ENCODE assay signal across 37 cellular contexts in the genomic region with DNA sequence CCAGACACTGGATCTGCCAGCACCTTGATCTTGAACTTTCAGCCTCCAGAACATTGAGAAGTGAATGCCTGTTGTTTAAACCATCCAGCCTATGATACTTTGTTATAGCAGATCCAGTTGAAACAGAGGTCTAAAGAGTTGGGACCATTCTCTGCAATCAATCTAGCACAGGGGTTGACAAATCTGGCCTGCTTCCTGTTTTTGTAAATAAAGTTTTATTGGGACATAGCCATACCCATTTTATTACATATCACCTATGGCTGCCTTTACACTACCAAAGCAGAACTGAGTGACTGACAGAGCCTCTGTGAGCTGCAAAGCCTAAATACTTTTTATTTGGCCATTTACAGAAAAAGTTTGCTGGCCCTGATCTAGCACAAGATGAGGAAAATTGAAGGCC.
"Had no signal": no experiment of that assay in that cellular context is flagged by ENCODE, and none has a peak within 500 bp of the region (broad histone marks: within the 10 kb centered on the region; RNA-seq: fewer than 3 reads in every experiment).

No MANE protein-coding gene starts in this region.

- H3K27me3 ChIP-seq: ascending aorta, cardiac muscle cell had no signal

- H3K9me3 Mint-ChIP-seq: activated naive CD8-positive, alpha-beta T cell treated with anti-CD3 and anti-CD28 coated beads, Interleukin-2, amount 50 U/mL, for 24 hours; central memory CD8-positive, alpha-beta T cell had no signal

- H3K27me3 Mint-ChIP-seq: activated CD4-positive, alpha-beta T cell treated with anti-CD3 and anti-CD28 coated beads, Interleukin-2, amount 10 ng/mL, durations not matched to agents 7 days and 5 days; activated naive CD4-positive, alpha-beta T cell treated with anti-CD3 and anti-CD28 coated beads, Interleukin-2, amount 50 U/mL, for 24 hours; activated naive CD8-positive, alpha-beta T cell; activated naive CD8-positive, alpha-beta T cell treated with anti-CD3 and anti-CD28 coated beads, Interleukin-2, amount 10 ng/mL, durations not matched to agents 7 days and 5 days; activated naive CD8-positive, alpha-beta T cell treated with anti-CD3 and anti-CD28 coated beads, Interleukin-2, amount 50 U/mL, for 24 hours had no signal

- H3K4me1 Mint-ChIP-seq: brain, WTC11 had no signal

- H3K27ac ChIP-seq: ascending aorta, cardiac muscle cell, WERI-Rb-1 had no signal

- H3K4me3 ChIP-seq: ascending aorta, cardiac muscle cell had no signal

- H3K36me3 Mint-ChIP-seq: activated CD8-positive, alpha-beta memory T cell treated with anti-CD3 and anti-CD28 coated beads, Interleukin-2, amount 10 ng/mL, durations not matched to agents 7 days and 5 days; activated naive CD8-positive, alpha-beta T cell treated with anti-CD3 and anti-CD28 coated beads, Interleukin-2, amount 10 ng/mL, durations not matched to agents 7 days and 5 days; brain had no signal

- FAIRE-seq: bronchial epithelial cell, TTC549 had no signal

- DNase-seq: activated CD4-positive, alpha-beta T cell treated with anti-CD3 and anti-CD28 coated beads for 1 hour; activated CD4-positive, alpha-beta T cell treated with anti-CD3 and anti-CD28 coated beads for 36 hours; activated CD4-positive, alpha-beta T cell treated with anti-CD3 and anti-CD28 coated beads for 48 hours; activated CD4-positive, alpha-beta T cell treated with anti-CD3 and anti-CD28 coated beads, Interleukin-2, amount 10 ng/mL, durations not matched to agents 7 days and 5 days; activated CD4-positive, alpha-beta T cell treated with anti-CD3 and anti-CD28 coated beads, Interleukin-2, amount 50 U/mL, for 48 hours; activated CD4-positive, CD25-positive, alpha-beta regulatory T cell; activated CD8-positive, alpha-beta T cell treated with anti-CD3 and anti-CD28 coated beads, Interleukin-2, amount 10 ng/mL, durations not matched to agents 7 days and 5 days; activated effector memory CD4-positive, alpha-beta T cell treated with Interleukin-2 at 50 U/mL for 16 hours; activated gamma-delta T cell; activated naive CD4-positive, alpha-beta T cell treated with anti-CD3 and anti-CD28 coated beads, Interleukin-2, amount 10 ng/mL, durations not matched to agents 7 days and 5 days; activated naive CD4-positive, alpha-beta T cell treated with Interleukin-2 at 50 U/mL for 16 hours; activated naive CD8-positive, alpha-beta T cell treated with anti-CD3 and anti-CD28 coated beads, Interleukin-2, amount 10 ng/mL, durations not matched to agents 7 days and 5 days; activated naive CD8-positive, alpha-beta T cell treated with anti-CD3 and anti-CD28 coated beads, Interleukin-2, amount 50 U/mL, for 24 hours; activated T-cell treated with anti-CD3 and anti-CD28 coated beads, Interleukin-2, amount 50 U/mL, for 24 hours; amygdala; anterior cingulate cortex; caudate nucleus; cerebellar nuclear complex; T-helper 1 cell; T-helper 2 cell; T-helper 9 cell had no signal

- H3K4me3 Mint-ChIP-seq: activated CD4-positive, alpha-beta memory T cell treated with anti-CD3 and anti-CD28 coated beads, Interleukin-2, amount 10 ng/mL, durations not matched to agents 7 days and 5 days; activated CD4-positive, alpha-beta T cell treated with anti-CD3 and anti-CD28 coated beads for 36 hours; activated CD4-positive, alpha-beta T cell treated with anti-CD3 and anti-CD28 coated beads, Interleukin-2, amount 10 ng/mL, durations not matched to agents 7 days and 5 days; activated CD8-positive, alpha-beta memory T cell treated with anti-CD3 and anti-CD28 coated beads, Interleukin-2, amount 10 ng/mL, durations not matched to agents 7 days and 5 days; activated CD8-positive, alpha-beta T cell treated with anti-CD3 and anti-CD28 coated beads, Interleukin-2, amount 10 ng/mL, durations not matched to agents 7 days and 5 days; activated naive CD4-positive, alpha-beta T cell treated with anti-CD3 and anti-CD28 coated beads, Interleukin-2, amount 10 ng/mL, durations not matched to agents 7 days and 5 days; activated naive CD4-positive, alpha-beta T cell treated with anti-CD3 and anti-CD28 coated beads, Interleukin-2, amount 50 U/mL, for 24 hours; activated naive CD8-positive, alpha-beta T cell; activated naive CD8-positive, alpha-beta T cell treated with anti-CD3 and anti-CD28 coated beads, Interleukin-2, amount 10 ng/mL, durations not matched to agents 7 days and 5 days; activated naive CD8-positive, alpha-beta T cell treated with anti-CD3 and anti-CD28 coated beads, Interleukin-2, amount 50 U/mL, for 24 hours; activated T-cell treated with anti-CD3 and anti-CD28 coated beads, Interleukin-2, amount 50 U/mL, for 24 hours; brain; central memory CD8-positive, alpha-beta T cell; T-helper 1 cell treated with Interleukin-12 subunit alpha and Interleukin-12 subunit beta and Interleukin-4 antibody, amounts not matched to agents 30 μg/mL and 1 μg/mL, for 36 hours; T-helper 2 cell treated with Interferon-gamma antibody and Interleukin-4, amounts not matched to agents 5 μg/mL and 100 μg/mL, for 36 hours; WTC11 had no signal

- H3K4me1 ChIP-seq: ascending aorta had no signal

- ATAC-seq: activated CD4-positive, alpha-beta T cell treated with anti-CD3 and anti-CD28 coated beads for 36 hours; activated CD4-positive, CD25-positive, alpha-beta regulatory T cell treated with anti-CD3 and anti-CD28 coated beads, Interleukin-2, amount 50 U/mL, for 24 hours; activated CD8-positive, alpha-beta memory T cell treated with anti-CD3 and anti-CD28 coated beads, Interleukin-2, amount 10 ng/mL, durations not matched to agents 7 days and 5 days; activated CD8-positive, alpha-beta T cell treated with anti-CD3 and anti-CD28 coated beads, Interleukin-2, amount 10 ng/mL, durations not matched to agents 7 days and 5 days; activated naive CD8-positive, alpha-beta T cell treated with anti-CD3 and anti-CD28 coated beads, Interleukin-2, amount 50 U/mL, for 24 hours; WTC11 had no signal

- H3K27ac Mint-ChIP-seq: activated CD4-positive, alpha-beta memory T cell treated with anti-CD3 and anti-CD28 coated beads, Interleukin-2, amount 10 ng/mL, durations not matched to agents 7 days and 5 days; activated CD4-positive, alpha-beta T cell treated with anti-CD3 and anti-CD28 coated beads for 36 hours; activated CD4-positive, alpha-beta T cell treated with anti-CD3 and anti-CD28 coated beads, Interleukin-2, amount 10 ng/mL, durations not matched to agents 7 days and 5 days; activated CD8-positive, alpha-beta memory T cell treated with anti-CD3 and anti-CD28 coated beads, Interleukin-2, amount 10 ng/mL, durations not matched to agents 7 days and 5 days; activated CD8-positive, alpha-beta T cell treated with anti-CD3 and anti-CD28 coated beads, Interleukin-2, amount 10 ng/mL, durations not matched to agents 7 days and 5 days; activated naive CD4-positive, alpha-beta T cell treated with anti-CD3 and anti-CD28 coated beads, Interleukin-2, amount 10 ng/mL, durations not matched to agents 7 days and 5 days; activated naive CD4-positive, alpha-beta T cell treated with anti-CD3 and anti-CD28 coated beads, Interleukin-2, amount 50 U/mL, for 24 hours; activated naive CD8-positive, alpha-beta T cell; activated naive CD8-positive, alpha-beta T cell treated with anti-CD3 and anti-CD28 coated beads, Interleukin-2, amount 10 ng/mL, durations not matched to agents 7 days and 5 days; activated naive CD8-positive, alpha-beta T cell treated with anti-CD3 and anti-CD28 coated beads, Interleukin-2, amount 50 U/mL, for 24 hours; activated T-cell treated with anti-CD3 and anti-CD28 coated beads, Interleukin-2, amount 50 U/mL, for 24 hours; activated T-helper 2 cell treated with anti-CD3 and anti-CD28 coated beads, Interferon-gamma antibody, Interleukin-2, Interleukin-4, amounts not matched to agents 10 μg/mL and 5 μg/mL and 100 μg/mL, durations not matched to agents 14 hours and 24 hours and 36 hours; brain; T-helper 1 cell treated with Interleukin-12 subunit alpha and Interleukin-12 subunit beta and Interleukin-4 antibody, amounts not matched to agents 30 μg/mL and 1 μg/mL, for 36 hours; T-helper 2 cell treated with Interferon-gamma antibody and Interleukin-4, amounts not matched to agents 5 μg/mL and 100 μg/mL, for 36 hours; WTC11 had no signal

- H3K36me3 ChIP-seq: ascending aorta, cardiac muscle cell, WERI-Rb-1 had no signal

- H3K9me3 ChIP-seq: ascending aorta had no signal
